In the genomic region with DNA sequence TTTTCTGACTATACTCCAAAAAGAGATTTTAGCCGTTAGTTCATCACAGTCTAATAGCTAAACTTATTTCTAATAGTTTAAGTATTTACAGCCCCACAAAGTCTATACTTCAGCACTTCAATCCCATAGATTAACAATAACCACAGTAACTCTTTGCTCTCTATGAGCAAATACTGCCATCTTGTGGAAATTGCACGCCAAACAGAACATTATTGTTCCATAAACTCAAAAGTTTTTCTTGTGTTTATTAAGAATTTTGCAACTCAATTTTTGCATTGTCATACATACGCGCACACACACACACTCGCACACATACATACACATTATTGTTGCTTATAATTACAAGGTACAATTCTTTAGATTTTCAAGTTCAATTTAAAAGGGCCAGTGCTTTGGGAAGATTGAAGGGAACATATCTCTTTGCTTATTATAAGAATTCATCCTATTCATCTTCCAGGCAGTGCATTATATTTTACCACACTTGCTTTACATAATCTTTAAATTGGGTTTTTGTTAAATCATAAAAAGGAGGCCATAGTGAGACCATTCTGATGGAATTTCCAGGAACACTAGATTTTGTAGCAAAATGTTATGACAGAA, we compare ENCODE assay signal across 8 cellular contexts.
A peak's percentile ranks its signal among the peaks of the same experiment; 100 is the strongest.
DNase-seq lines count a peak whose midpoint lies in the region; ATAC-seq and TF ChIP-seq lines count a peak whose summit lies in the region.

No MANE protein-coding gene starts in this region.

- ATAC-seq in GM21723 (IDR thresholded peaks at IDR 0.05; ENCODE audit: unreplicated experiment): peak; percentile 85
- peak; percentile 85 for ATAC-seq in SK-N-SH treated with all-trans-retinoic acid at 6 μM for 48 hours

- H3K36me3 ChIP-seq in Karpas-422 (ENCODE audit: insufficient read depth, low read length): no peaks in the 10 kb centered on the region
- H3K36me3 ChIP-seq in sigmoid colon: no peaks in the 10 kb centered on the region

- no peaks in the 10 kb centered on the region for H3K9me2 ChIP-seq in Karpas-422 (replicated peaks; ENCODE audit: insufficient read depth, low read length)

- H3K79me2 ChIP-seq in Karpas-422 (ENCODE audit: low read length): no peaks in the 10 kb centered on the region

- no peaks in the 10 kb centered on the region for H4K20me1 ChIP-seq in Karpas-422 (ENCODE audit: insufficient read depth, low read depth, low read length)

- H3K4me1 ChIP-seq in Karpas-422 (ENCODE audit: low read length) (no peaks in the 10 kb centered on the region), sigmoid colon (no peaks in the 10 kb centered on the region)

- no peaks in the 10 kb centered on the region for H3K27me3 ChIP-seq in Karpas-422 (ENCODE audit: low read length)
- H3K27me3 ChIP-seq in sigmoid colon: no peaks in the 10 kb centered on the region

- no peak overlapping the region for H3K4me2 ChIP-seq in Karpas-422 (ENCODE audit: low read depth, low read length, poor library complexity, severe bottlenecking)

- DNase-seq in NCI-H1417 (lab: John Stamatoyannopoulos, UW) (peak; percentile 30 to 76 (median 75)), NCI-H1417 treated with DMSO at 0.1 percent for 48 hours (lab: John Stamatoyannopoulos, UW) (no peak), Karpas-422 (peak; percentile 81), foreskin fibroblast (peak; percentile 3 to 56), sigmoid colon (no peak), NCI-H2107 (lab: John Stamatoyannopoulos, UW) (no peak)

- H3K9me3 ChIP-seq in Karpas-422 (ENCODE audit: low read length) (no peaks in the 10 kb centered on the region), sigmoid colon (no peaks in the 10 kb centered on the region)

- no peak overlapping the region for H3K9ac ChIP-seq in Karpas-422 (ENCODE audit: low read length)

- no peak overlapping the region for H2AFZ ChIP-seq in Karpas-422 (ENCODE audit: low read length)

- WGBS in sigmoid colon, 2 donors: 2 to 3% methylated on average over 5 of the region's 5 CpGs

- intact Hi-C loops in sigmoid colon (cut with DNase I): no loop called here

- TF ChIP-seq CTCF in foreskin fibroblast (IDR thresholded peaks at IDR 0.05; ENCODE audit: low read depth, low read length) (peak; percentile 60), sigmoid colon (IDR thresholded peaks at IDR 0.05) (peak in 3 of 4 experiments; percentile 38 to 67 (median 48))

- no peak for TF ChIP-seq POLR2A in sigmoid colon (IDR thresholded peaks at IDR 0.05)

- no peak overlapping the region for H3K27ac ChIP-seq in Karpas-422 (ENCODE audit: low read length)
- H3K27ac ChIP-seq in sigmoid colon: no peak overlapping the region

- no peak overlapping the region for H3K4me3 ChIP-seq in Karpas-422 (ENCODE audit: low read length)
- no peak overlapping the region for H3K4me3 ChIP-seq in foreskin fibroblast (ENCODE audit: low read depth in 1 of 2, low read length in 2 of 2)
- H3K4me3 ChIP-seq in sigmoid colon: no peak overlapping the region

- no peak for TF ChIP-seq EP300 in sigmoid colon (IDR thresholded peaks at IDR 0.05)

TF ChIP-seq in SK-N-SH treated with all-trans-retinoic acid at 6 μM for 48 hours, 23 proteins besides CTCF, POLR2A, EP300 and RAD21:
- TF ChIP-seq ZFP3 (CRISPR knock-in tag; IDR thresholded peaks at IDR 0.05) (no peak), ESRRG (CRISPR knock-in tag; IDR thresholded peaks at IDR 0.05) (no peak), OSR1 (CRISPR knock-in tag; IDR thresholded peaks at IDR 0.05) (no peak), ARNTL (CRISPR knock-in tag; IDR thresholded peaks at IDR 0.05; ENCODE audit: borderline replicate concordance, low read depth) (no peak), CSDC2 (CRISPR knock-in tag; IDR thresholded peaks at IDR 0.05) (no peak), ISL1 (CRISPR knock-in tag; IDR thresholded peaks at IDR 0.05) (no peak), ZNF70 (CRISPR knock-in tag; IDR thresholded peaks at IDR 0.05) (no peak)
- TF ChIP-seq, protein P1, sequence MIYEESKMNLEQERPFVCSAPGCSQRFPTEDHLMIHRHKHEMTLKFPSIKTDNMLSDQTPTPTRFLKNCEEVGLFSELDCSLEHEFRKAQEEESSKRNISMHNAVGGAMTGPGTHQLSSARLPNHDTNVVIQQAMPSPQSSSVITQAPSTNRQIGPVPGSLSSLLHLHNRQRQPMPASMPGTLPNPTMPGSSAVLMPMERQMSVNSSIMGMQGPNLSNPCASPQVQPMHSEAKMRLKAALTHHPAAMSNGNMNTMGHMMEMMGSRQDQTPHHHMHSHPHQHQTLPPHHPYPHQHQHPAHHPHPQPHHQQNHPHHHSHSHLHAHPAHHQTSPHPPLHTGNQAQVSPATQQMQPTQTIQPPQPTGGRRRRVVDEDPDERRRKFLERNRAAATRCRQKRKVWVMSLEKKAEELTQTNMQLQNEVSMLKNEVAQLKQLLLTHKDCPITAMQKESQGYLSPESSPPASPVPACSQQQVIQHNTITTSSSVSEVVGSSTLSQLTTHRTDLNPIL (CRISPR knock-in tag; IDR thresholded peaks at IDR 0.05; ENCODE audit: low read depth): no peak
- TF ChIP-seq, protein P2, sequence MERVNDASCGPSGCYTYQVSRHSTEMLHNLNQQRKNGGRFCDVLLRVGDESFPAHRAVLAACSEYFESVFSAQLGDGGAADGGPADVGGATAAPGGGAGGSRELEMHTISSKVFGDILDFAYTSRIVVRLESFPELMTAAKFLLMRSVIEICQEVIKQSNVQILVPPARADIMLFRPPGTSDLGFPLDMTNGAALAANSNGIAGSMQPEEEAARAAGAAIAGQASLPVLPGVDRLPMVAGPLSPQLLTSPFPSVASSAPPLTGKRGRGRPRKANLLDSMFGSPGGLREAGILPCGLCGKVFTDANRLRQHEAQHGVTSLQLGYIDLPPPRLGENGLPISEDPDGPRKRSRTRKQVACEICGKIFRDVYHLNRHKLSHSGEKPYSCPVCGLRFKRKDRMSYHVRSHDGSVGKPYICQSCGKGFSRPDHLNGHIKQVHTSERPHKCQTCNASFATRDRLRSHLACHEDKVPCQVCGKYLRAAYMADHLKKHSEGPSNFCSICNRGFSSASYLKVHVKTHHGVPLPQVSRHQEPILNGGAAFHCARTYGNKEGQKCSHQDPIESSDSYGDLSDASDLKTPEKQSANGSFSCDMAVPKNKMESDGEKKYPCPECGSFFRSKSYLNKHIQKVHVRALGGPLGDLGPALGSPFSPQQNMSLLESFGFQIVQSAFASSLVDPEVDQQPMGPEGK (CRISPR knock-in tag; IDR thresholded peaks at IDR 0.05; ENCODE audit: borderline replicate concordance): no peak
TF ChIP-seq in SK-N-SH treated with all-trans-retinoic acid at 6 μM for 48 hours: peak in this region for 0.

Comparison
In these comparisons a context has a peak if more than half of its experiments do, and no peak if none do; other contexts are left out.
1. DNase-seq: peak in NCI-H1417 (3 of 3), Karpas-422 (single experiment) and foreskin fibroblast (2 of 2); none in NCI-H1417 treated with DMSO at 0.1 percent for 48 hours (single experiment), sigmoid colon (single experiment) and NCI-H2107 (single experiment).